8 cellular contexts compared by ENCODE assay signal in the genomic region with DNA sequence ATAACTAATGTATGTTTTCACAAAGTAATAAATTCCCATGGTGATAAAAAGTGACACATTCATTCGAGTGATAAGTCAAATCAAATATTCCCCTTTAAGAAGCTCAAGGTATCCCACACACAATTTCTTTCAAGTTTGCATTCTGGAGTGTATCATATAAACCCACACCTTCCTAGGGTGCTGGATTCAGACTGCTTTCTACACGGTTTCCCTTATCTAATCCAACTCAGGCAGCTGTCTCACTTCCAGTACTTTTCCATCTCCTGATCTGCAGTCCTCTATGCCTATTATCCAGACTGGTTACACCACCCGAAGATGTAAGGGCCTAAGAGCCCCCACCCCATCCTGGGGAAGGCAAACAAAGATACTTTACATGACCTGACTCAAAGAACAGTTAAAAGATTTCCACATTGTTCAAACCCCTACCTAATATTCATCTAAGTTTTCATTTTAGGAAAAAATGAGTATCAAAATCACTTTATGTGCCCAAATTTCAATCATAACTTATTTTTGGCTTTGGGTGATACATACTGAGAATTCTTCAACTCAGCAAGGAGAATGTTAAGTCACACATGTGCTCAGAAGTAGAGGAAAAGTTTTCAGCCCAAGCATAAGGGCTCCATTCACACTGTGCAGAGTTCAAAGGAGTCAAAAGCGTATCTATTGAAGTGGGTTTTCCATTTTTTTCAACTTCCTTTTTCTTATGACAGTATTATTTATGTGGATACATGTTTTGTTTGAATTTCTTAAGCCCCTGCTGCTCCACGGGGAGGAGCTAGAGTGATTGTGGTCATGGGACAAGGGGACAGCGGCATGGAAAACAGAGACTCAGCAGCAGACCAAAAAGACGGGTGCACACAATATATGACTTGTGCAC. TPM values are rescaled to one million over a fixed set of nuclear protein-coding genes. Genes with fewer than 3 reads are reported as not detected.
DNase-seq lines count a peak whose midpoint lies in the region; ATAC-seq and TF ChIP-seq lines count a peak whose summit lies in the region.

No MANE protein-coding gene starts in this region.

- TF ChIP-seq POLR2A in body of pancreas (IDR thresholded peaks at IDR 0.05) = no peak

- DNase-seq in activated effector memory CD4-positive, alpha-beta T cell treated with anti-CD3 and anti-CD28 coated beads, Interleukin-2, amount 50 U/mL, for 16 hours = peak; percentile 67
- DNase-seq in activated effector memory CD4-positive, alpha-beta T cell treated with Interleukin-2 at 50 U/mL for 16 hours = no peak
- DNase-seq in Panc1 (ENCODE audit: low read depth, low spot score) = no peak
- peak in 1 of 4 donors; percentile 48 for DNase-seq in body of pancreas
- DNase-seq in lung microvascular endothelial cell (ENCODE audit: low read depth in 2 of 2) = peak; percentile 86 to 91
- peak; percentile 78 for DNase-seq in superior temporal gyrus (ENCODE audit: extremely low spot score)
- DNase-seq in germinal center (ENCODE audit: low spot score) = no peak

- no TSS peak for BruUV-seq in Panc1 (replicated peaks; lab: Mats Ljungman, UMichigan)

- peaks cover 3% of the 10 kb centered on the region; the same call in 1 of the 2 replicates for H3K36me3 ChIP-seq in Panc1 (ENCODE audit: control insufficient read depth, insufficient read depth, low read length)
- no peaks in the 10 kb centered on the region for H3K36me3 ChIP-seq in body of pancreas (replicated peaks in 1 of 2; ENCODE audit: insufficient read depth in 1 of 2, low read depth in 2 of 2)

- H3K4me3 ChIP-seq in Panc1 (ENCODE audit: low read depth in 2 of 2, low read length in 2 of 2) = no peak overlapping the region
- no peak overlapping the region for H3K4me3 ChIP-seq in body of pancreas

- WGBS in body of pancreas, 2 donors = 31 to 52% methylated on average over 7 of the region's 7 CpGs

- POLR2A ChIA-PET in Panc1 (lab: Charles Lee) = no interaction called here

- intact Hi-C loops in Panc1 (cut with micrococcal nuclease; ENCODE audit: unreplicated experiment) (no loop called here), body of pancreas (cut with DNase I) (no loop called here)

- H3K4me1 ChIP-seq in Panc1 (ENCODE audit: control insufficient read depth, insufficient read depth, low read length) (peaks cover 66% of the 10 kb centered on the region), body of pancreas (peaks cover 42% of the 10 kb centered on the region)

- H3K27ac ChIP-seq in Panc1 (ENCODE audit: low read length) (peak overlapping the region; percentile 81), body of pancreas (peak overlapping the region; percentile 4 to 80 (median 23))

- peak; percentile 42; the same call in 1 of the 2 replicates for ATAC-seq in Panc1
- no peak for ATAC-seq in body of pancreas
- no peak for ATAC-seq in GM19467 (IDR thresholded peaks at IDR 0.05; ENCODE audit: unreplicated experiment)

- TF ChIP-seq CTCF in Panc1 (IDR thresholded peaks at IDR 0.05) = no peak
- TF ChIP-seq CTCF in body of pancreas (IDR thresholded peaks at IDR 0.05) = no peak

- no peaks in the 10 kb centered on the region for H3K9me3 ChIP-seq in Panc1 (ENCODE audit: control insufficient read depth, insufficient read depth, low read depth, low read length)
- no peaks in the 10 kb centered on the region for H3K9me3 ChIP-seq in body of pancreas

- CTCF ChIA-PET in Panc1 (lab: Charles Lee) = no interaction called here

- in situ Hi-C loops in Panc1 (cut with HindIII; ENCODE audit: low pct_unique_long_range_greater_than_20kb, low sequenced_read_pairs) = no loop called here

- H3K27me3 ChIP-seq in Panc1 (ENCODE audit: control insufficient read depth, insufficient read depth, low read length) = no peaks in the 10 kb centered on the region
- H3K27me3 ChIP-seq in body of pancreas = no peaks in the 10 kb centered on the region

RNA-seq across cellular contexts. Expression of a gene that starts 41.8 kb away (rescaled TPM):
- total RNA-seq in Panc1 (2021; ENCODE audit: unreplicated experiment) (165 TPM), body of pancreas (10 to 100 TPM; 26.7 to 27.4 TPM), lung microvascular endothelial cell (157 and 168 TPM in 2 replicates)
- 86.7 TPM for polyA plus RNA-seq in Panc1 (2012; ENCODE audit: insufficient read length)

RNA-seq across cellular contexts. Expression of a gene that starts 55.9 kb away (rescaled TPM):
- total RNA-seq in Panc1 (2021; ENCODE audit: unreplicated experiment) = 0.41 TPM
- 0.42 TPM for polyA plus RNA-seq in Panc1 (2012; ENCODE audit: insufficient read length)
- total RNA-seq in body of pancreas = 1 to 10 TPM in 1 of 2 donors, under 1 TPM in 1; 0.66 to 2.3 TPM
- 0.20 and 0.22 TPM in 2 replicates for total RNA-seq in lung microvascular endothelial cell

Comparison
In these comparisons a context has a peak if more than half of its experiments do, and no peak if none do; other contexts are left out.
1. DNase-seq: peak in activated effector memory CD4-positive, alpha-beta T cell treated with anti-CD3 and anti-CD28 coated beads, Interleukin-2, amount 50 U/mL, for 16 hours (single experiment), lung microvascular endothelial cell (2 of 2) and superior temporal gyrus (single experiment); none in activated effector memory CD4-positive, alpha-beta T cell treated with Interleukin-2 at 50 U/mL for 16 hours (single experiment), Panc1 (single experiment) and germinal center (single experiment).